ENCODE assay signal across 8 cellular contexts in genomic region chr1:53326598-53327182, GRCh38. TPM values are rescaled to one million over a fixed set of nuclear protein-coding genes. Genes with fewer than 3 reads are reported as not detected.
DNase-seq lines count a peak whose midpoint lies in the region; ATAC-seq and TF ChIP-seq lines count a peak whose summit lies in the region.

No MANE protein-coding gene starts in this region.

- H3K27ac Mint-ChIP-seq in activated naive CD4-positive, alpha-beta T cell treated with anti-CD3 and anti-CD28 coated beads, Interleukin-2, amount 10 ng/mL, durations not matched to agents 7 days and 5 days, result peak overlapping the region; percentile 96

- H2AFZ ChIP-seq in hepatocyte, result peak overlapping the region; percentile 17
- H2AFZ ChIP-seq in smooth muscle cell (ENCODE audit: low read depth), result peak overlapping the region; percentile 49

- no peak for TF ChIP-seq CTCF in hepatocyte (IDR thresholded peaks at IDR 0.05; ENCODE audit: poor library complexity)
- TF ChIP-seq CTCF in smooth muscle cell (IDR thresholded peaks at IDR 0.05; ENCODE audit: borderline replicate concordance, insufficient read depth, poor library complexity, severe bottlenecking), result no peak

- H4K20me1 ChIP-seq in hepatocyte (ENCODE audit: insufficient read depth, poor library complexity, severe bottlenecking) (no peaks in the 10 kb centered on the region), smooth muscle cell (ENCODE audit: low read depth) (no peaks in the 10 kb centered on the region)

- WGBS in hepatocyte (ENCODE audit: low lambda C conversion rate, missing lambda C conversion rate), result under 1% methylated on average over 48 of the region's 53 CpGs
- WGBS in smooth muscle cell (ENCODE audit: low lambda C conversion rate), result under 1% methylated on average over 46 of the region's 53 CpGs

- H3K4me1 Mint-ChIP-seq in activated naive CD4-positive, alpha-beta T cell treated with anti-CD3 and anti-CD28 coated beads, Interleukin-2, amount 10 ng/mL, durations not matched to agents 7 days and 5 days, result peaks cover 54% of the 10 kb centered on the region

- no peaks in the 10 kb centered on the region for H3K79me2 ChIP-seq in hepatocyte
- H3K79me2 ChIP-seq in smooth muscle cell (ENCODE audit: low read depth), result no peaks in the 10 kb centered on the region

- H3K4me1 ChIP-seq in hepatocyte (ENCODE audit: insufficient read depth) (peaks cover 10% of the 10 kb centered on the region), smooth muscle cell (ENCODE audit: low read depth) (peaks cover 6% of the 10 kb centered on the region)

- no peaks in the 10 kb centered on the region for H3F3A ChIP-seq in smooth muscle cell (ENCODE audit: low read depth)

- H3K4me2 ChIP-seq in hepatocyte, result peak overlapping the region; percentile 100
- peak overlapping the region; percentile 100 for H3K4me2 ChIP-seq in smooth muscle cell

- H3K27me3 ChIP-seq in hepatocyte (peaks cover 5% of the 10 kb centered on the region), smooth muscle cell (ENCODE audit: low read depth) (no peaks in the 10 kb centered on the region)

- H3K9ac ChIP-seq in smooth muscle cell (ENCODE audit: low read depth), result peak overlapping the region; percentile 9

- H3K9me3 Mint-ChIP-seq in activated naive CD4-positive, alpha-beta T cell treated with anti-CD3 and anti-CD28 coated beads, Interleukin-2, amount 10 ng/mL, durations not matched to agents 7 days and 5 days, result no peaks in the 10 kb centered on the region

- CTCF ChIA-PET in activated naive CD4-positive, alpha-beta T cell treated with anti-CD3 and anti-CD28 coated beads, Interleukin-2, amount 10 ng/mL, durations not matched to agents 7 days and 5 days (lab: Charles Lee), result interaction anchor here (1.8 to 2.8 kb wide), 2 partner anchors 41 to 67 kb away, joined by 9 read pairs; no protein-coding TSS in a partner anchor

- peak overlapping the region; percentile 96 for H3K4me3 Mint-ChIP-seq in activated naive CD4-positive, alpha-beta T cell treated with anti-CD3 and anti-CD28 coated beads, Interleukin-2, amount 10 ng/mL, durations not matched to agents 7 days and 5 days

- H3K36me3 Mint-ChIP-seq in activated naive CD4-positive, alpha-beta T cell treated with anti-CD3 and anti-CD28 coated beads, Interleukin-2, amount 10 ng/mL, durations not matched to agents 7 days and 5 days, result peaks cover 34% of the 10 kb centered on the region

- H3K9me2 ChIP-seq in hepatocyte (replicated peaks; ENCODE audit: insufficient read depth), result no peaks in the 10 kb centered on the region

- H3K36me3 ChIP-seq in hepatocyte (replicated peaks; ENCODE audit: insufficient read depth, low read depth) (no peaks in the 10 kb centered on the region), smooth muscle cell (ENCODE audit: low read depth) (no peaks in the 10 kb centered on the region)

- H3K4me3 ChIP-seq in hepatocyte, result peak overlapping the region; percentile 85
- peak overlapping the region; percentile 85 for H3K4me3 ChIP-seq in smooth muscle cell

- H3K9me3 ChIP-seq in hepatocyte (ENCODE audit: low read depth) (no peaks in the 10 kb centered on the region), smooth muscle cell (replicated peaks; ENCODE audit: low read depth) (no peaks in the 10 kb centered on the region)

- DNase-seq in AG08395 (ENCODE audit: low spot score) (peak; percentile 10), NCI-H2171 treated with DMSO at 0.1 percent for 48 hours (lab: John Stamatoyannopoulos, UW) (peak; percentile 60), hepatocyte (ENCODE audit: low spot score) (no peak), smooth muscle cell (lab: John Stamatoyannopoulos, UW; ENCODE audit: unreplicated experiment) (peak; percentile 68), hippocampal formation (lab: John Stamatoyannopoulos, UW) (no peak)
- no peak for DNase-seq in activated naive CD4-positive, alpha-beta T cell treated with anti-CD3 and anti-CD28 coated beads, Interleukin-2, amount 10 ng/mL, durations not matched to agents 7 days and 5 days

- no peak overlapping the region for H3K27ac ChIP-seq in hepatocyte
- H3K27ac ChIP-seq in smooth muscle cell (ENCODE audit: low read depth), result no peak overlapping the region

- H3K27me3 Mint-ChIP-seq in activated naive CD4-positive, alpha-beta T cell treated with anti-CD3 and anti-CD28 coated beads, Interleukin-2, amount 10 ng/mL, durations not matched to agents 7 days and 5 days, result peaks cover 4% of the 10 kb centered on the region

- peak; percentile 32 for ATAC-seq in GM18498 (IDR thresholded peaks at IDR 0.05; ENCODE audit: unreplicated experiment)
- ATAC-seq in HG02798 (IDR thresholded peaks at IDR 0.05; ENCODE audit: poor library complexity, unreplicated experiment), result peak; percentile 36

RNA-seq across cellular contexts. Expression of gene LRP8, which starts 1.2 kb away (rescaled TPM):
- total RNA-seq in hepatocyte (2.6 and 2.7 TPM in 2 replicates), smooth muscle cell (3.6 and 5.6 TPM in 2 replicates)
- polyA plus RNA-seq in hepatocyte (2.1 and 2.4 TPM in 2 replicates), smooth muscle cell (4.2 and 8.1 TPM in 2 replicates)

Comparison
In these comparisons a context has a peak if more than half of its experiments do, and no peak if none do; other contexts are left out.
1. DNase-seq: peak in AG08395 (single experiment), NCI-H2171 treated with DMSO at 0.1 percent for 48 hours (single experiment) and smooth muscle cell (single experiment); none in activated naive CD4-positive, alpha-beta T cell treated with anti-CD3 and anti-CD28 coated beads, Interleukin-2, amount 10 ng/mL, durations not matched to agents 7 days and 5 days (single experiment), hepatocyte (single experiment) and hippocampal formation (0 of 2).